25 cellular contexts compared by ENCODE assay signal in genomic region chr2:133456156-133456555, GRCh38.
"Had no signal": no experiment of that assay in that cellular context is flagged by ENCODE, and none has a peak within 500 bp of the region (broad histone marks: within the 10 kb centered on the region; RNA-seq: fewer than 3 reads in every experiment).

No MANE protein-coding gene starts in this region.

- FAIRE-seq: pancreas had no signal

- H3K27ac ChIP-seq: neutrophil, pancreas, prostate gland, right lobe of liver, sigmoid colon, spleen, suprapubic skin, testis, tibial artery, transverse colon, upper lobe of right lung, uterus had no signal

- H3K9me3 ChIP-seq: neutrophil, pancreas, prostate gland, right lobe of liver, sigmoid colon, suprapubic skin, testis, tibial artery, transverse colon, upper lobe of right lung, uterus had no signal

- H3K36me3 ChIP-seq: neutrophil, pancreas, prostate gland, right lobe of liver, sigmoid colon, spleen, suprapubic skin, tibial artery, transverse colon, upper lobe of right lung, uterus had no signal

- DNase-seq: naive thymus-derived CD8-positive, alpha-beta T cell; nephron progenitor cell; pancreas; right cardiac atrium; right lobe of liver; sigmoid colon; spleen; stimulated activated CD4-positive, alpha-beta T cell treated with anti-CD3 and anti-CD28 coated beads, Interleukin-12 subunit alpha, Interleukin-12 subunit beta, amount 100 ng/mL, for 4 hours; stimulated activated CD4-positive, alpha-beta T cell treated with anti-CD3 and anti-CD28 coated beads, Interleukin-1b, Interleukin-23, amount 100 ng/mL, for 48 hours; stimulated activated CD4-positive, alpha-beta T cell treated with anti-CD3 and anti-CD28 coated beads, Interleukin-4, amount 100 ng/mL, for 1 hour; stimulated activated CD4-positive, alpha-beta T cell treated with anti-CD3 and anti-CD28 coated beads, Interleukin-4, amount 100 ng/mL, for 4 hours; stimulated activated CD8-positive, alpha-beta memory T cell treated with anti-CD3 and anti-CD28 coated beads, Interleukin-4, amount 100 ng/mL, for 48 hours; stimulated activated naive CD4-positive, alpha-beta T cell; stimulated activated naive CD8-positive, alpha-beta T cell treated with anti-CD3 and anti-CD28 coated beads, Interleukin-15, amount 100 ng/mL, for 72 hours; stimulated activated naive CD8-positive, alpha-beta T cell treated with anti-CD3 and anti-CD28 coated beads, Interleukin-15, Interleukin-2, amounts not matched to agents 100 U/mL and 50 U/mL, for 24 hours; substantia nigra; testis; tibial artery; transverse colon; upper lobe of right lung; uterus had no signal

- H3K27me3 ChIP-seq: neutrophil, pancreas, right lobe of liver, sigmoid colon, spleen, suprapubic skin, testis, tibial artery, transverse colon, upper lobe of right lung, uterus had no signal

- H3K4me1 ChIP-seq: pancreas, prostate gland, right lobe of liver, sigmoid colon, spleen, suprapubic skin, testis, tibial artery, transverse colon, upper lobe of right lung, uterus had no signal

- H3K4me3 ChIP-seq: pancreas, prostate gland, right lobe of liver, sigmoid colon, smooth muscle cell, spleen, suprapubic skin, testis, tibial artery, transverse colon, upper lobe of right lung, uterus had no signal
